26 cellular contexts compared by ENCODE assay signal in the genomic region with DNA sequence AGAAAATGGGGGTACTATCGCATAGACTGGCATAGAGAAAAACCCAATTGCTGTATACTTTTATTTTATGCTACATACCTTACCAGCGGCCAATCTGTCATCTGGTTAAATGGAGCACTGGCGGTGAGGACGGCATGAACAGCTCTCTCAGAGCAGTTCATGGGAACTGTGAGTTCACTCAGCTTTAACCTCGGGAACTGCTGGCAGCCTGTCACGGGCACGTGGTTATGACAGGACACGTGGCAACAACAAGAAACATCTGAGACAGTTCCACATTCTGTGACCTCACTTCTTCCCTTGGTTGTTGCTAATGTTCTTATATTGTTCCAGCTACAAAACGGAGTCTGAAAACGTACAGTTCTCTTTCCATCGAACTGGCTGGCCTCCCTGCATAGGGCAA.
DNase-seq lines count a peak whose midpoint lies in the region; ATAC-seq and TF ChIP-seq lines count a peak whose summit lies in the region.
"Had no signal": no experiment of that assay in that cellular context is flagged by ENCODE, and none has a peak within 500 bp of the region (broad histone marks: within the 10 kb centered on the region; RNA-seq: fewer than 3 reads in every experiment).

No MANE protein-coding gene starts in this region.

- H3K36me3 Mint-ChIP-seq in nephron progenitor cell (ENCODE audit: low read depth): no peaks in the 10 kb centered on the region
- H3K36me3 Mint-ChIP-seq: CD8-positive, alpha-beta memory T cell had no signal

- DNase-seq in Right ventricle myocardium inferior (ENCODE audit: missing footprints) (no peak), right atrium auricular region (ENCODE audit: low spot score) (no peak), SJSA1 (ENCODE audit: low read depth in 1 of 2, low spot score in 2 of 2) (peak; percentile 12 to 35), left ventricle myocardium inferior (peak; percentile 26), right lobe of liver (no peak), GM19238 (ENCODE audit: insufficient read length, low spot score) (no peak), nephron progenitor cell (no peak), RKO (ENCODE audit: low spot score) (no peak)
- DNase-seq: CD8-positive, alpha-beta memory T cell; DMS 273 treated with DMSO at 0.1 percent for 48 hours; DMS79; EL; GDM1; GOT3; NCI-H1105; NCI-H2029 treated with DMSO at 0.1 percent for 48 hours; NCI-H446 treated with DMSO at 0.1 percent for 48 hours; NCI-H526; PC-9; SIG-M5 had no signal

- H3K4me3 Mint-ChIP-seq in nephron progenitor cell: no peak overlapping the region
- H3K4me3 Mint-ChIP-seq: B cell; CD8-positive, alpha-beta memory T cell had no signal

- TF ChIP-seq CTCF in right atrium auricular region (IDR thresholded peaks at IDR 0.05) (no peak), left ventricle myocardium inferior (IDR thresholded peaks at IDR 0.05; ENCODE audit: borderline replicate concordance) (no peak), right lobe of liver (IDR thresholded peaks at IDR 0.05) (no peak), nephron progenitor cell (IDR thresholded peaks at IDR 0.05) (no peak)

- peaks cover 12% of the 10 kb centered on the region for H3K27me3 Mint-ChIP-seq in nephron progenitor cell (ENCODE audit: low read depth, poor library complexity)

- WGBS in right lobe of liver (ENCODE audit: insufficient coverage, low coverage, low lambda C conversion rate, missing lambda C conversion rate): 66% methylated on average over 11 of the region's 11 CpGs

- no peak overlapping the region for H3K4me3 ChIP-seq in right atrium auricular region
- no peak overlapping the region for H3K4me3 ChIP-seq in SJSA1
- no peak overlapping the region for H3K4me3 ChIP-seq in left ventricle myocardium inferior
- H3K4me3 ChIP-seq in right lobe of liver: no peak overlapping the region
- H3K4me3 ChIP-seq: HAP-1, PC-9 had no signal

- H3K4me1 ChIP-seq in right atrium auricular region (peaks cover 0 to 16% of the 10 kb centered on the region in 2 donors), SJSA1 (replicated peaks) (peaks cover 9% of the 10 kb centered on the region), left ventricle myocardium inferior (peaks cover 26% of the 10 kb centered on the region), right lobe of liver (no peaks in the 10 kb centered on the region)
- H3K4me1 ChIP-seq: HAP-1 had no signal

- H3K4me1 Mint-ChIP-seq in nephron progenitor cell: peaks cover 5% of the 10 kb centered on the region
- H3K4me1 Mint-ChIP-seq: B cell; CD8-positive, alpha-beta memory T cell had no signal

- H3K36me3 ChIP-seq in right atrium auricular region (no peaks in the 10 kb centered on the region), SJSA1 (no peaks in the 10 kb centered on the region), left ventricle myocardium inferior (no peaks in the 10 kb centered on the region), right lobe of liver (no peaks in the 10 kb centered on the region)
- H3K36me3 ChIP-seq: HAP-1 had no signal

- peaks cover 9% of the 10 kb centered on the region for H3K9me3 Mint-ChIP-seq in nephron progenitor cell

- intact Hi-C loops in Right ventricle myocardium inferior (cut with DNase I): no loop called here
- intact Hi-C loops in left ventricle myocardium inferior (cut with micrococcal nuclease): no loop called here
- intact Hi-C loops in right lobe of liver (cut with DNase I): no loop called here

- no peak for TF ChIP-seq POLR2A in right lobe of liver (IDR thresholded peaks at IDR 0.05)

- no peak overlapping the region for H3K27ac ChIP-seq in right atrium auricular region
- H3K27ac ChIP-seq in SJSA1: no peak overlapping the region
- no peak overlapping the region for H3K27ac ChIP-seq in left ventricle myocardium inferior (replicated peaks)
- no peak overlapping the region for H3K27ac ChIP-seq in right lobe of liver
- H3K27ac ChIP-seq: 22Rv1, C4-2B, PC-9, RWPE1 had no signal

- H3K27ac Mint-ChIP-seq in nephron progenitor cell: no peak overlapping the region
- H3K27ac Mint-ChIP-seq: B cell; CD8-positive, alpha-beta memory T cell had no signal

- H3K9me3 ChIP-seq in right atrium auricular region (peaks cover 0 to 4% of the 10 kb centered on the region in 2 donors), SJSA1 (replicated peaks) (no peaks in the 10 kb centered on the region), left ventricle myocardium inferior (replicated peaks) (peaks cover 6% of the 10 kb centered on the region), right lobe of liver (no peaks in the 10 kb centered on the region)
- H3K9me3 ChIP-seq: HAP-1 had no signal

- H3K27me3 ChIP-seq in right atrium auricular region (no peaks in the 10 kb centered on the region), SJSA1 (replicated peaks) (peaks cover 12% of the 10 kb centered on the region; the same call in 1 of the 2 replicates), left ventricle myocardium inferior (ENCODE audit: low read depth) (no peaks in the 10 kb centered on the region), right lobe of liver (no peaks in the 10 kb centered on the region)

- ATAC-seq in Right ventricle myocardium inferior: peak; percentile 41
- peak in 3 of 4 donors; percentile 42 to 56 (median 49) for ATAC-seq in right lobe of liver
- ATAC-seq: SK-N-SH treated with all-trans-retinoic acid at 6 μM for 48 hours had no signal

Comparison
In these comparisons a context has a peak if more than half of its experiments do, and no peak if none do; other contexts are left out.
1. DNase-seq: peak in SJSA1 (2 of 2) and left ventricle myocardium inferior (single experiment); none in Right ventricle myocardium inferior (single experiment), right atrium auricular region (single experiment), right lobe of liver (0 of 3), GM19238 (single experiment), nephron progenitor cell (single experiment) and RKO (single experiment).